In the genomic region with DNA sequence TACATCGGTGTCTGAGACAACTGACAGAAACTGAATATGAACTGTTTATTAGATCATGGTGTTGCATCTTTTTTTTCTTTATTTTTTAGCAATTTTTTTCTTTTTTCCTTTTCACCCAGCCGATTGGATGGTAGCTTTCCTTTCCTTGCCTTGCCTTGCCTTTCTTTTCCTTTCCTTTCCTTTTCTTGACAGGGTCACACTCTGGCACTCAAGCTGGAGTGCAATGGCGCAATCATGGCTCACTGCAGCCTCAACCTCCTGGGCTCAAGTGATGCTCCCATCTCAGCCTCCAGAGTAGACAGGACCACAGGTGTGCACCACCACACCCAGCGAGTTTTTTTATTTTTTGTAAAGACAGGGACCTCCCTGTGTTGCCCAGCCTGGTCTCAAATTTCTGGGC, we compare ENCODE assay signal across 19 cellular contexts. TPM values are rescaled to one million over a fixed set of nuclear protein-coding genes. Genes with fewer than 3 reads are reported as not detected.
DNase-seq lines count a peak whose midpoint lies in the region; ATAC-seq, FAIRE-seq and TF ChIP-seq lines count a peak whose summit lies in the region.
"Had no signal": no experiment of that assay in that cellular context is flagged by ENCODE, and none has a peak within 500 bp of the region (broad histone marks: within the 10 kb centered on the region; RNA-seq: fewer than 3 reads in every experiment).

No MANE protein-coding gene starts in this region.

- no peaks in the 10 kb centered on the region for H3F3A ChIP-seq in neural progenitor cell (ENCODE audit: low read depth)

- H3K4me3 ChIP-seq in HL-60 (replicated peaks; ENCODE audit: insufficient read depth, low read length) (no peak overlapping the region), K562 (no peak overlapping the region), neural progenitor cell (no peak overlapping the region)

- FAIRE-seq in K562 (lab: Jason Lieb, UNC) (no peak), GM12892 (lab: Jason Lieb, UNC) (no peak)

- CTCF ChIA-PET in K562 (lab: Yijun Ruan, JAX; ENCODE audit: low intra/inter-chr PET ratio): no interaction called here

- in situ Hi-C loops in K562 (cut with MboI): no loop called here

- DNase-seq in HL-60 (ENCODE audit: low read depth in 1 of 2, low spot score in 1 of 2) (no peak), K562 (ENCODE audit: extremely low read depth in 1 of 4, low spot score in 3 of 4) (no peak), neural crest cell (ENCODE audit: low read depth, low spot score) (no peak), caudate nucleus (lab: John Stamatoyannopoulos, UW) (no peak), neural progenitor cell (ENCODE audit: low spot score) (no peak), GM12892 (ENCODE audit: insufficient read length) (no peak)
- DNase-seq: 8988T; BE2C; CD8-positive, alpha-beta memory T cell; DMS79; H7; NCI-H1105 treated with DMSO at 0.1 percent for 48 hours; NCI-H1694; NCI-H2081 treated with DMSO at 0.1 percent for 48 hours; SIG-M5; T-helper 1 cell had no signal

- intact Hi-C loops in K562 (cut with micrococcal nuclease): no loop called here

- no peak for ATAC-seq in K562
- ATAC-seq in GM21723 (IDR thresholded peaks at IDR 0.05; ENCODE audit: unreplicated experiment): no peak

- no peaks in the 10 kb centered on the region for H3K9me1 ChIP-seq in K562 (ENCODE audit: control insufficient read depth, insufficient read depth, low read length)

- H3K4me1 ChIP-seq in K562 (replicated peaks in 1 of 2; ENCODE audit: control insufficient read depth in 2 of 2, insufficient read depth in 2 of 2, low read length in 2 of 2) (peaks cover 29 to 59% of the 10 kb centered on the region in 2 experiments), neural progenitor cell (no peaks in the 10 kb centered on the region)
- H3K4me1 ChIP-seq: BE2C had no signal

- H3K4me2 ChIP-seq in K562 (ENCODE audit: insufficient read depth, low read length) (no peak overlapping the region), neural progenitor cell (no peak overlapping the region)

- H3K9ac ChIP-seq in K562 (ENCODE audit: insufficient read depth in 1 of 2, low read depth in 2 of 2, low read length in 2 of 2): no peak overlapping the region
- no peak overlapping the region for H3K9ac ChIP-seq in neural progenitor cell

- TF ChIP-seq CTCF in 22Rv1 (IDR thresholded peaks at IDR 0.05) (no peak), HL-60 (IDR thresholded peaks at IDR 0.05; ENCODE audit: insufficient read depth, low read length) (no peak), K562 (IDR thresholded peaks at IDR 0.05 in 2 of 3, conservative IDR thresholded peaks at IDR 0.05 in 1 of 3; ENCODE audit: insufficient read depth in 2 of 3, low read depth in 1 of 3, low read length in 3 of 3) (no peak), neural crest cell (conservative IDR thresholded peaks at IDR 0.05) (no peak), neural progenitor cell (IDR thresholded peaks at IDR 0.05) (no peak)

- H3K27ac ChIP-seq in 22Rv1 (peak overlapping the region; percentile 22; the same call in 1 of the 2 replicates), HL-60 (replicated peaks) (peak overlapping the region; percentile 96), K562 (ENCODE audit: extremely low read depth, low read depth, low read length) (no peak overlapping the region), caudate nucleus (ENCODE audit: low read depth, low read length) (no peak overlapping the region), neural progenitor cell (no peak overlapping the region)

- WGBS in K562 (ENCODE audit: insufficient coverage, low coverage, missing lambda C conversion rate): 90% methylated on average over 4 of the region's 4 CpGs

- no peaks in the 10 kb centered on the region for H3K9me3 Mint-ChIP-seq in neural crest cell
- no peaks in the 10 kb centered on the region for H3K9me3 Mint-ChIP-seq in neural progenitor cell
- H3K9me3 Mint-ChIP-seq: CD8-positive, alpha-beta memory T cell had no signal

- POLR2A ChIA-PET in K562 (lab: Yijun Ruan, JAX): interaction anchor here (0.6 to 3.0 kb wide), 3 partner anchors 10 to 34 kb away, joined by 3 to 12 read pairs (median 4); no protein-coding TSS in a partner anchor

- H3K27me3 ChIP-seq in HL-60 (ENCODE audit: insufficient read depth, poor library complexity, severe bottlenecking) (no peaks in the 10 kb centered on the region), K562 (ENCODE audit: control insufficient read depth in 2 of 2, insufficient read depth in 2 of 2, low read length in 2 of 2) (no peaks in the 10 kb centered on the region), neural progenitor cell (no peaks in the 10 kb centered on the region)
- H3K27me3 ChIP-seq: BE2C had no signal

- H3K36me3 Mint-ChIP-seq in neural crest cell (ENCODE audit: low read depth) (no peaks in the 10 kb centered on the region), neural progenitor cell (no peaks in the 10 kb centered on the region)
- H3K36me3 Mint-ChIP-seq: CD8-positive, alpha-beta memory T cell had no signal

- H3K4me1 Mint-ChIP-seq in neural crest cell: peaks cover 28% of the 10 kb centered on the region
- H3K4me1 Mint-ChIP-seq in neural progenitor cell: peaks cover 6% of the 10 kb centered on the region
- H3K4me1 Mint-ChIP-seq: CD8-positive, alpha-beta memory T cell had no signal

- TF ChIP-seq RAD21 in K562 (CRISPR knock-in tag; conservative IDR thresholded peaks at IDR 0.05 in 1 of 2, IDR thresholded peaks at IDR 0.05 in 1 of 2): no peak

- H3K9me3 ChIP-seq in K562 (replicated peaks; ENCODE audit: control insufficient read depth, insufficient read depth, low read depth, low read length) (no peaks in the 10 kb centered on the region), neural progenitor cell (ENCODE audit: low read depth) (no peaks in the 10 kb centered on the region)
- H3K9me3 ChIP-seq: BE2C had no signal

- no TSS peak for BruUV-seq in K562 (replicated peaks; lab: Mats Ljungman, UMichigan)

- H2AFZ ChIP-seq in K562 (ENCODE audit: low read depth, low read length) (no peak overlapping the region), neural progenitor cell (replicated peaks) (no peak overlapping the region)

- no peak for TF ChIP-seq EP300 in K562 (IDR thresholded peaks at IDR 0.05; ENCODE audit: low read length)

- H3K36me3 ChIP-seq in K562 (ENCODE audit: control insufficient read depth, insufficient read depth, low read length) (no peaks in the 10 kb centered on the region; the same call in 1 of the 3 replicates), neural progenitor cell (no peaks in the 10 kb centered on the region)
- H3K36me3 ChIP-seq: BE2C had no signal

- H3K79me2 ChIP-seq in K562 (ENCODE audit: control insufficient read depth, insufficient read depth, low read length) (no peaks in the 10 kb centered on the region), neural progenitor cell (ENCODE audit: low read depth) (no peaks in the 10 kb centered on the region)

- H4K20me1 ChIP-seq in K562 (replicated peaks; ENCODE audit: control insufficient read depth, insufficient read depth, low read length) (no peaks in the 10 kb centered on the region), neural progenitor cell (ENCODE audit: low read depth) (no peaks in the 10 kb centered on the region)

- no peaks in the 10 kb centered on the region for H3K27me3 Mint-ChIP-seq in neural crest cell (ENCODE audit: low read depth)
- H3K27me3 Mint-ChIP-seq in neural progenitor cell (ENCODE audit: insufficient read depth, low read depth): peaks cover 2% of the 10 kb centered on the region

- H3K27ac Mint-ChIP-seq in neural crest cell (ENCODE audit: unreplicated experiment) (peak overlapping the region; percentile 90), neural progenitor cell (no peak overlapping the region)

- no peak for TF ChIP-seq POLR2A in K562 (conservative IDR thresholded peaks at IDR 0.05)
- TF ChIP-seq POLR2A in GM12892 (IDR thresholded peaks at IDR 0.05; ENCODE audit: low read depth, low read length): no peak

- no peak overlapping the region for H3K4me3 Mint-ChIP-seq in neural crest cell
- H3K4me3 Mint-ChIP-seq in neural progenitor cell: no peak overlapping the region
- H3K4me3 Mint-ChIP-seq: CD8-positive, alpha-beta memory T cell had no signal

RNA-seq across cellular contexts. Expression of gene PDE6A, which starts 2.8 kb away (rescaled TPM):
- not detected in 2 replicates for total RNA-seq in K562 (2011; cell fraction: chromatin; rRNA removed; ENCODE audit: low replicate concordance)
- total RNA-seq in K562 (2011; cell fraction: nucleolus; rRNA removed): not detected in 2 replicates
- total RNA-seq in K562 (2011; cell fraction: nucleoplasm; rRNA removed): 0.23 TPM in 1 of 2 replicates, not detected in the other
- not detected in 2 replicates for total RNA-seq in K562 (2014; rRNA removed)
- not detected in 2 replicates for total RNA-seq in K562 (2014; rRNA removed; fragmentation: Illumina TruSeq; extraction: Trizol)
- total RNA-seq in K562 (2015; rRNA removed; fragmentation: Illumina TruSeq; extraction: Trizol): 0.04 TPM in 2 replicates
- not detected in 2 replicates for total RNA-seq in K562 (2021)
- polyA plus RNA-seq in K562 (2011; rRNA removed): not detected in 2 replicates
- polyA plus RNA-seq in K562 (2011; cell fraction: cytosol; rRNA removed): 0.03 TPM in 1 of 2 replicates, not detected in the other
- polyA plus RNA-seq in K562 (2011; cell fraction: nucleus; rRNA removed): not detected in 2 replicates
- 0.04 and 0.05 TPM in 2 replicates for polyA plus RNA-seq in K562 (2012)
- polyA plus RNA-seq in K562 (2014; fragmentation: Illumina TruSeq; extraction: Trizol): 0.03 TPM in 1 of 2 replicates, not detected in the other
- polyA plus RNA-seq in K562 (2014; fragmentation: Nextera tagmentation; extraction: Ambion mirVana): under 1 TPM in 1 of 2 experiments, not detected in 1; 0.01 TPM
- polyA plus RNA-seq in K562 (2014; rRNA removed): 0.01 TPM in 1 of 2 replicates, not detected in the other
- polyA minus RNA-seq in K562 (2011; rRNA and poly(A)+ RNA removed): not detected in 2 replicates
- polyA minus RNA-seq in K562 (2011; cell fraction: cytosol; rRNA and poly(A)+ RNA removed): not detected in 2 replicates
- polyA minus RNA-seq in K562 (2011; cell fraction: nucleus; rRNA and poly(A)+ RNA removed): not detected in 2 replicates
- total RNA-seq in neural crest cell: not detected in 2 replicates
- total RNA-seq in neural progenitor cell (ENCODE audit: low replicate concordance): not detected in 2 replicates
- polyA plus RNA-seq in GM12892 (2012; ENCODE audit: missing spikeins): not detected
- total RNA-seq: CD8-positive, alpha-beta memory T cell; H7; OCI-LY7 had no signal
- polyA plus RNA-seq: CD8-positive, alpha-beta memory T cell had no signal

RNA-seq across cellular contexts. Expression of gene SLC26A2, which starts 18.8 kb away (rescaled TPM):
- 6.6 and 7.6 TPM in 2 replicates for total RNA-seq in K562 (2011; cell fraction: chromatin; rRNA removed; ENCODE audit: low replicate concordance)
- total RNA-seq in K562 (2011; cell fraction: nucleolus; rRNA removed): 4.6 and 5.3 TPM in 2 replicates
- 6.6 and 9.2 TPM in 2 replicates for total RNA-seq in K562 (2011; cell fraction: nucleoplasm; rRNA removed)
- total RNA-seq in K562 (2014; rRNA removed) (3.1 and 3.6 TPM in 2 replicates), K562 (2014; rRNA removed; fragmentation: Illumina TruSeq; extraction: Trizol) (4.3 and 5.6 TPM in 2 replicates), K562 (2015; rRNA removed; fragmentation: Illumina TruSeq; extraction: Trizol) (5.8 and 6.3 TPM in 2 replicates), K562 (2021) (4.1 and 4.9 TPM in 2 replicates), neural crest cell (14.2 and 14.3 TPM in 2 replicates), neural progenitor cell (ENCODE audit: low replicate concordance) (14.0 and 20.1 TPM in 2 replicates)
- polyA plus RNA-seq in K562 (2011; rRNA removed) (4.7 and 4.9 TPM in 2 replicates), K562 (2014; fragmentation: Illumina TruSeq; extraction: Trizol) (3.3 and 3.5 TPM in 2 replicates), K562 (2014; fragmentation: Nextera tagmentation; extraction: Ambion mirVana) (1 to 10 TPM; 1.1 to 2.0 TPM), K562 (2014; rRNA removed) (2.6 TPM in 2 replicates)
- 1.2 and 3.2 TPM in 2 replicates for polyA plus RNA-seq in K562 (2011; cell fraction: cytosol; rRNA removed)
- 1.7 and 3.6 TPM in 2 replicates for polyA plus RNA-seq in K562 (2011; cell fraction: nucleus; rRNA removed)
- 2.9 and 4.4 TPM in 2 replicates for polyA plus RNA-seq in K562 (2012)
- 13.8 and 13.9 TPM in 2 replicates for polyA minus RNA-seq in K562 (2011; rRNA and poly(A)+ RNA removed)
- polyA minus RNA-seq in K562 (2011; cell fraction: cytosol; rRNA and poly(A)+ RNA removed): 4.2 and 6.2 TPM in 2 replicates
- 1.9 and 4.0 TPM in 2 replicates for polyA minus RNA-seq in K562 (2011; cell fraction: nucleus; rRNA and poly(A)+ RNA removed)
- polyA plus RNA-seq in GM12892 (2012; ENCODE audit: missing spikeins): 1.8 TPM

RNA-seq across cellular contexts. Expression of gene TIGD6, which starts 58.7 kb away (rescaled TPM):
- 8.2 and 12.4 TPM in 2 replicates for total RNA-seq in K562 (2011; cell fraction: chromatin; rRNA removed; ENCODE audit: low replicate concordance)
- total RNA-seq in K562 (2011; cell fraction: nucleolus; rRNA removed): 5.2 and 6.6 TPM in 2 replicates
- total RNA-seq in K562 (2011; cell fraction: nucleoplasm; rRNA removed): 12.1 and 13.1 TPM in 2 replicates
- total RNA-seq in K562 (2014; rRNA removed) (3.9 and 5.2 TPM in 2 replicates), K562 (2014; rRNA removed; fragmentation: Illumina TruSeq; extraction: Trizol) (3.9 and 4.3 TPM in 2 replicates), K562 (2015; rRNA removed; fragmentation: Illumina TruSeq; extraction: Trizol) (3.8 and 4.3 TPM in 2 replicates), K562 (2021) (4.3 and 4.4 TPM in 2 replicates), neural crest cell (5.1 and 5.9 TPM in 2 replicates), neural progenitor cell (ENCODE audit: low replicate concordance) (4.1 and 4.7 TPM in 2 replicates)
- polyA plus RNA-seq in K562 (2011; rRNA removed) (4.9 and 5.1 TPM in 2 replicates), K562 (2014; fragmentation: Illumina TruSeq; extraction: Trizol) (6.3 and 7.0 TPM in 2 replicates), K562 (2014; fragmentation: Nextera tagmentation; extraction: Ambion mirVana) (1 to 10 TPM; 1.8 to 2.3 TPM), K562 (2014; rRNA removed) (3.1 and 4.0 TPM in 2 replicates)
- 5.7 TPM in 2 replicates for polyA plus RNA-seq in K562 (2011; cell fraction: cytosol; rRNA removed)
- 14.9 and 16.9 TPM in 2 replicates for polyA plus RNA-seq in K562 (2011; cell fraction: nucleus; rRNA removed)
- 4.9 and 5.4 TPM in 2 replicates for polyA plus RNA-seq in K562 (2012)
- polyA minus RNA-seq in K562 (2011; rRNA and poly(A)+ RNA removed): 9.4 and 9.9 TPM in 2 replicates
- 1.0 and 2.7 TPM in 2 replicates for polyA minus RNA-seq in K562 (2011; cell fraction: cytosol; rRNA and poly(A)+ RNA removed)
- polyA minus RNA-seq in K562 (2011; cell fraction: nucleus; rRNA and poly(A)+ RNA removed): 4.8 and 8.7 TPM in 2 replicates
- polyA plus RNA-seq in GM12892 (2012; ENCODE audit: missing spikeins): 2.6 TPM

RNA-seq across cellular contexts. Expression of gene HMGXB3, which starts 58.7 kb away (rescaled TPM):
- total RNA-seq in K562 (2011; cell fraction: chromatin; rRNA removed; ENCODE audit: low replicate concordance): 126 and 156 TPM in 2 replicates
- 104 and 109 TPM in 2 replicates for total RNA-seq in K562 (2011; cell fraction: nucleolus; rRNA removed)
- total RNA-seq in K562 (2011; cell fraction: nucleoplasm; rRNA removed): 92.4 and 96.9 TPM in 2 replicates
- total RNA-seq in K562 (2014; rRNA removed) (32.1 and 44.2 TPM in 2 replicates), K562 (2014; rRNA removed; fragmentation: Illumina TruSeq; extraction: Trizol) (32.2 and 34.3 TPM in 2 replicates), K562 (2015; rRNA removed; fragmentation: Illumina TruSeq; extraction: Trizol) (32.2 and 34.7 TPM in 2 replicates), K562 (2021) (44.1 and 44.3 TPM in 2 replicates), neural crest cell (40.4 and 44.4 TPM in 2 replicates), neural progenitor cell (ENCODE audit: low replicate concordance) (23.1 and 31.3 TPM in 2 replicates)
- polyA plus RNA-seq in K562 (2011; rRNA removed) (44.0 and 47.5 TPM in 2 replicates), K562 (2014; fragmentation: Illumina TruSeq; extraction: Trizol) (40.0 and 41.0 TPM in 2 replicates), K562 (2014; fragmentation: Nextera tagmentation; extraction: Ambion mirVana) (1 to 10 TPM; 1.8 to 2.1 TPM), K562 (2014; rRNA removed) (31.7 and 31.9 TPM in 2 replicates)
- 37.8 and 42.6 TPM in 2 replicates for polyA plus RNA-seq in K562 (2011; cell fraction: cytosol; rRNA removed)
- 119 and 131 TPM in 2 replicates for polyA plus RNA-seq in K562 (2011; cell fraction: nucleus; rRNA removed)
- 26.6 and 30.2 TPM in 2 replicates for polyA plus RNA-seq in K562 (2012)
- polyA minus RNA-seq in K562 (2011; rRNA and poly(A)+ RNA removed): 61.8 and 62.5 TPM in 2 replicates
- polyA minus RNA-seq in K562 (2011; cell fraction: cytosol; rRNA and poly(A)+ RNA removed): 33.1 and 34.0 TPM in 2 replicates
- 49.3 and 58.9 TPM in 2 replicates for polyA minus RNA-seq in K562 (2011; cell fraction: nucleus; rRNA and poly(A)+ RNA removed)
- 24.1 TPM for polyA plus RNA-seq in GM12892 (2012; ENCODE audit: missing spikeins)

Comparison
In these comparisons a context has a peak if more than half of its experiments do, and no peak if none do; other contexts are left out.
1. H3K27ac ChIP-seq: peak in 22Rv1 (single experiment) and HL-60 (single experiment); none in K562 (single experiment), caudate nucleus (single experiment) and neural progenitor cell (single experiment).